ENCODE assay signal across 9 cellular contexts in the genomic region with DNA sequence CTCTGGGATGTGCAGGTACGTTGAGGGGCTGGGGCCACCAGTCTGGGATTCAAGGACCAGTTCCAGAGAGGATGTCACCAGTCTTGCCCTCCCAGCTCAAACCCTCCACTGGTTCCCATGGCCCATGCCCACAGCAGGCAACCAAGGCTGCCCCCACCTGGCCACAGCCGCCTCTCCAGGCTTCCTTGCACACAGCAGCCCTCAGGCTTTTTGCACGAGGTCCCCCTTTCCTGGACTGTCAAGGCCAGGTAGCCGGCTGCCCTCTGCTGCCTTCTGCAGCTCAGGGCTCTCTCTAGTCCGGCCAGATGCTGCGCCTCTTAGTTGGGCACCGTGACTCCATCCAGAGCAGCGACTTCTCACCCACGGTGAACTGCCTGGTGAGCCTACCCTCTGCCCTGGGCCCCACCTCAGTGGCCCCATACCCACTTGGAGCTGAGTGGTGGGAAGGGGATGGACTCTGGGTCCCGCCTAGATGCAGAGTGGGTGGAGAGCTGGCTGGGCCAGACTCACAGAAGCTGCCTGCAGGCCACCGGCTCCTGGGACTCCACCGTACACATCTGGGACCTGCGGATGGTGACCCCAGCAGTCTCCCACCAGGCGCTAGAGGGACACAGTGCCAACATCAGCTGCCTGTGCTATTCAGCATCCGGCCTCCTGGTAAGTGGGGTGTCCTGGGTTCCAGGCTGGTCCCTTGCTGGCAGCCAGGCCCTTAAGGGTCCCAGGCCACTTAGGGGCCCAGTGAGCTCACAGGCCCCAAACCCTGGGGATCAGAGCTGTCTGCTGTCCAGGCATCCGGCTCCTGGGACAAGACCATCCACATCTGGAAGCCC. TPM values are rescaled to one million over a fixed set of nuclear protein-coding genes. Genes with fewer than 3 reads are reported as not detected.
DNase-seq lines count a peak whose midpoint lies in the region; ATAC-seq and TF ChIP-seq lines count a peak whose summit lies in the region.
"Had no signal": no experiment of that assay in that cellular context is flagged by ENCODE, and none has a peak within 500 bp of the region (broad histone marks: within the 10 kb centered on the region; RNA-seq: fewer than 3 reads in every experiment).

No MANE protein-coding gene starts in this region.

- H3K27ac ChIP-seq in brain microvascular endothelial cell, result no peak overlapping the region
- H3K27ac ChIP-seq in CD8-positive, alpha-beta memory T cell (ENCODE audit: low read depth, low read length), result no peak overlapping the region

- H3K4me3 ChIP-seq in MG63 (no peak overlapping the region), brain microvascular endothelial cell (ENCODE audit: low read depth, low read length) (no peak overlapping the region)
- no peak overlapping the region for H3K4me3 ChIP-seq in CD8-positive, alpha-beta memory T cell (ENCODE audit: low read length)

- H3K9me3 ChIP-seq in MG63, result no peaks in the 10 kb centered on the region
- H3K9me3 ChIP-seq in CD8-positive, alpha-beta memory T cell (ENCODE audit: low read length), result no peaks in the 10 kb centered on the region

- H3K36me3 Mint-ChIP-seq in CD8-positive, alpha-beta memory T cell, result peaks cover 4 to 48% (median 12%) of the 10 kb centered on the region in 3 donors

- DNase-seq in activated CD8-positive, alpha-beta memory T cell treated with anti-CD3 and anti-CD28 coated beads, Interleukin-2, amount 50 U/mL, for 48 hours, result peak; percentile 78
- no peak for DNase-seq in activated CD8-positive, alpha-beta memory T cell treated with anti-CD3 and anti-CD28 coated beads, Interleukin-2, amount 50 U/mL, for 4 hours
- DNase-seq in MG63 (peak; percentile 43), brain microvascular endothelial cell (no peak), NCI-H187 (lab: John Stamatoyannopoulos, UW) (no peak)
- DNase-seq in stimulated activated CD8-positive, alpha-beta memory T cell treated with anti-CD3 and anti-CD28 coated beads, Interleukin-4, amount 100 ng/mL, for 24 hours (ENCODE audit: low read depth), result peak; percentile 15
- no peak for DNase-seq in CD8-positive, alpha-beta memory T cell

- H3K4me3 Mint-ChIP-seq in CD8-positive, alpha-beta memory T cell, result no peak overlapping the region
- H3K4me3 Mint-ChIP-seq: memory B cell had no signal

- H3K4me1 Mint-ChIP-seq in CD8-positive, alpha-beta memory T cell, result peaks cover 28 to 56% (median 31%) of the 10 kb centered on the region in 3 donors

- ATAC-seq in HG03442 (IDR thresholded peaks at IDR 0.05; ENCODE audit: unreplicated experiment), result no peak

- CTCF ChIA-PET in CD8-positive, alpha-beta memory T cell (lab: Charles Lee), result interaction anchor here (0.5 to 6.5 kb wide), 5 partner anchors 15 to 356 kb away, joined by 3 to 121 read pairs (median 4); a partner anchor contains a TSS

- in situ Hi-C loops in brain microvascular endothelial cell (cut with HindIII; ENCODE audit: low pct_ligation_motif_present, low sequenced_read_pairs), result no loop called here

- POLR2A ChIA-PET in CD8-positive, alpha-beta memory T cell (lab: Charles Lee), result interaction anchor here (0.6 kb wide), 1 partner anchor 53 kb away, joined by 4 read pairs; no protein-coding TSS in a partner anchor

- H3K4me1 ChIP-seq in CD8-positive, alpha-beta memory T cell (ENCODE audit: insufficient read depth, low read length), result peaks cover 33% of the 10 kb centered on the region

- H3K9me3 Mint-ChIP-seq in CD8-positive, alpha-beta memory T cell, result no peaks in the 10 kb centered on the region
- H3K9me3 Mint-ChIP-seq: memory B cell had no signal

- H3K27ac Mint-ChIP-seq in CD8-positive, alpha-beta memory T cell, result peak overlapping the region in 3 of 8 donors; percentile 11 to 90 (median 41)
- H3K27ac Mint-ChIP-seq: memory B cell had no signal

- no peaks in the 10 kb centered on the region for H3K27me3 ChIP-seq in MG63
- H3K27me3 ChIP-seq in brain microvascular endothelial cell (replicated peaks), result no peaks in the 10 kb centered on the region
- no peaks in the 10 kb centered on the region for H3K27me3 ChIP-seq in CD8-positive, alpha-beta memory T cell (ENCODE audit: insufficient read depth, low read length, poor library complexity, severe bottlenecking)

- peak; percentile 67 for TF ChIP-seq CTCF in brain microvascular endothelial cell (IDR thresholded peaks at IDR 0.05; ENCODE audit: low read depth, low read length, missing control alignments)

- peaks cover 0 to 2% of the 10 kb centered on the region in 2 donors for H3K27me3 Mint-ChIP-seq in CD8-positive, alpha-beta memory T cell
- H3K27me3 Mint-ChIP-seq: memory B cell had no signal

- H3K36me3 ChIP-seq in MG63 (peaks cover 50% of the 10 kb centered on the region), brain microvascular endothelial cell (replicated peaks) (peaks cover 49% of the 10 kb centered on the region)
- H3K36me3 ChIP-seq in CD8-positive, alpha-beta memory T cell (ENCODE audit: insufficient read depth, low read length), result peaks cover 32% of the 10 kb centered on the region

RNA-seq across cellular contexts. Expression of a gene that starts 2.9 kb away (rescaled TPM):
- total RNA-seq in MG63 (2014; rRNA removed; shearing (Covaris generic); ENCODE audit: low replicate concordance), result not detected in 2 replicates
- not detected for total RNA-seq in CD8-positive, alpha-beta memory T cell
- polyA plus RNA-seq in CD8-positive, alpha-beta memory T cell, result not detected

RNA-seq across cellular contexts. Expression of a gene that starts 5.6 kb away (rescaled TPM):
- 3,004 and 3,358 TPM in 2 replicates for total RNA-seq in MG63 (2014; rRNA removed; shearing (Covaris generic); ENCODE audit: low replicate concordance)
- total RNA-seq in CD8-positive, alpha-beta memory T cell, result 1,000 to 10,000 TPM; 2,023 to 2,058 TPM
- 1,829 TPM for polyA plus RNA-seq in CD8-positive, alpha-beta memory T cell

RNA-seq across cellular contexts. Expression of a gene that starts 5.8 kb away (rescaled TPM):
- 48.0 and 59.7 TPM in 2 replicates for total RNA-seq in MG63 (2014; rRNA removed; shearing (Covaris generic); ENCODE audit: low replicate concordance)
- total RNA-seq in CD8-positive, alpha-beta memory T cell, result 100 to 1,000 TPM; 116 to 120 TPM
- 118 TPM for polyA plus RNA-seq in CD8-positive, alpha-beta memory T cell

Comparison
In these comparisons a context has a peak if more than half of its experiments do, and no peak if none do; other contexts are left out.
1. DNase-seq: peak in activated CD8-positive, alpha-beta memory T cell treated with anti-CD3 and anti-CD28 coated beads, Interleukin-2, amount 50 U/mL, for 48 hours (single experiment), MG63 (single experiment) and stimulated activated CD8-positive, alpha-beta memory T cell treated with anti-CD3 and anti-CD28 coated beads, Interleukin-4, amount 100 ng/mL, for 24 hours (single experiment); none in activated CD8-positive, alpha-beta memory T cell treated with anti-CD3 and anti-CD28 coated beads, Interleukin-2, amount 50 U/mL, for 4 hours (single experiment), brain microvascular endothelial cell (single experiment), NCI-H187 (0 of 2) and CD8-positive, alpha-beta memory T cell (0 of 5).